8 cellular contexts compared by ENCODE assay signal in genomic region chr13:35953537-35954206, GRCh38.
DNase-seq lines count a peak whose midpoint lies in the region; ATAC-seq, FAIRE-seq and TF ChIP-seq lines count a peak whose summit lies in the region.

No MANE protein-coding gene starts in this region.

- no peaks in the 10 kb centered on the region for H3K27me3 ChIP-seq in BLaER1 treated with 17β-estradiol and CSF1 and Interleukin-3, amounts not matched to agents 10 nM and 100 nM
- no peaks in the 10 kb centered on the region for H3K27me3 ChIP-seq in keratinocyte (ENCODE audit: control insufficient read depth, extremely low read depth, insufficient read depth, low read length)

- TF ChIP-seq CTCF in keratinocyte (optimal IDR thresholded peaks at IDR 0.05 in 1 of 3, IDR thresholded peaks at IDR 0.05 in 1 of 3, conservative IDR thresholded peaks at IDR 0.05 in 1 of 3; ENCODE audit: extremely low read depth in 1 of 3, insufficient read depth in 2 of 3, low read length in 3 of 3): peak; percentile 29 to 50 (median 48)

- H2AFZ ChIP-seq in keratinocyte (ENCODE audit: control insufficient read depth, low read length): no peak overlapping the region

- no peaks in the 10 kb centered on the region for H3K36me3 ChIP-seq in BLaER1 treated with 17β-estradiol and CSF1 and Interleukin-3, amounts not matched to agents 10 nM and 100 nM
- H3K36me3 ChIP-seq in keratinocyte (ENCODE audit: control insufficient read depth in 2 of 2, extremely low read depth in 1 of 2, insufficient read depth in 2 of 2, low read length in 2 of 2): no peaks in the 10 kb centered on the region

- FAIRE-seq in keratinocyte (lab: Jason Lieb, UNC): no peak

- no peak overlapping the region for H3K27ac ChIP-seq in BLaER1 treated with 17β-estradiol and CSF1 and Interleukin-3, amounts not matched to agents 10 nM and 100 nM
- H3K27ac ChIP-seq in caudate nucleus (ENCODE audit: low read depth, low read length) (peak overlapping the region; percentile 81), keratinocyte (ENCODE audit: control insufficient read depth, insufficient read depth, low read length) (no peak overlapping the region), substantia nigra (ENCODE audit: low read depth, low read length, poor library complexity, severe bottlenecking) (peak overlapping the region; percentile 46)

- no peaks in the 10 kb centered on the region for H3K9me1 ChIP-seq in keratinocyte (ENCODE audit: control insufficient read depth, extremely low read depth, insufficient read depth, low read length)

- no peaks in the 10 kb centered on the region for H3K9me3 ChIP-seq in BLaER1 treated with 17β-estradiol and CSF1 and Interleukin-3, amounts not matched to agents 10 nM and 100 nM (replicated peaks in 1 of 11)
- peaks cover 3% of the 10 kb centered on the region for H3K9me3 ChIP-seq in keratinocyte (ENCODE audit: control insufficient read depth, low read depth, low read length)

- dilution Hi-C loops in keratinocyte (cut with MboI; ENCODE audit: extremely low pct_ligation_motif_present, low sequenced_read_pairs): no loop called here

- H3K4me3 ChIP-seq in BLaER1 treated with 17β-estradiol and CSF1 and Interleukin-3, amounts not matched to agents 10 nM and 100 nM: peak overlapping the region in 1 of 10 experiments; percentile 14; a peak in 1 of 20 replicates
- no peak overlapping the region for H3K4me3 ChIP-seq in keratinocyte (ENCODE audit: control insufficient read depth in 2 of 3, extremely low read depth in 1 of 3, insufficient read depth in 2 of 3, low read depth in 1 of 3, low read length in 3 of 3)

- H3K4me1 ChIP-seq in BLaER1 treated with 17β-estradiol and CSF1 and Interleukin-3, amounts not matched to agents 10 nM and 100 nM: peaks cover 0 to 9% (median 5%) of the 10 kb centered on the region in 10 experiments; a peak in 8 of 20 replicates
- H3K4me1 ChIP-seq in keratinocyte (ENCODE audit: control insufficient read depth, extremely low read depth, insufficient read depth, low read length): no peaks in the 10 kb centered on the region

- no peak overlapping the region for H3K9ac ChIP-seq in BLaER1 treated with 17β-estradiol and CSF1 and Interleukin-3, amounts not matched to agents 10 nM and 100 nM
- H3K9ac ChIP-seq in keratinocyte (ENCODE audit: control insufficient read depth, extremely low read depth, insufficient read depth, low read length): no peak overlapping the region

- ATAC-seq in HG02759 (IDR thresholded peaks at IDR 0.05; ENCODE audit: unreplicated experiment): peak; percentile 82
- ATAC-seq in HG03280 (IDR thresholded peaks at IDR 0.05; ENCODE audit: unreplicated experiment): no peak

- H3K4me2 ChIP-seq in BLaER1 treated with 17β-estradiol and CSF1 and Interleukin-3, amounts not matched to agents 10 nM and 100 nM: peak overlapping the region; percentile 14 to 64 (median 51); a peak in 21 of 22 replicates
- H3K4me2 ChIP-seq in keratinocyte (ENCODE audit: control insufficient read depth, extremely low read depth, insufficient read depth, low read depth, low read length): no peak overlapping the region

- no peaks in the 10 kb centered on the region for H3K79me2 ChIP-seq in keratinocyte (ENCODE audit: control insufficient read depth, insufficient read depth, low read length)

- no peaks in the 10 kb centered on the region for H4K20me1 ChIP-seq in BLaER1 treated with 17β-estradiol and CSF1 and Interleukin-3, amounts not matched to agents 10 nM and 100 nM
- no peaks in the 10 kb centered on the region for H4K20me1 ChIP-seq in keratinocyte (ENCODE audit: control insufficient read depth, extremely low read depth, insufficient read depth, low read length)

- DNase-seq in NCI-H510A treated with DMSO at 0.1 percent for 48 hours (lab: John Stamatoyannopoulos, UW) (peak; percentile 93), caudate nucleus (lab: John Stamatoyannopoulos, UW) (peak in 60 of 61 donors; percentile 15 to 98 (median 69)), keratinocyte (ENCODE audit: low read depth, low spot score) (no peak), substantia nigra (lab: John Stamatoyannopoulos, UW) (peak in 47 of 49 donors; percentile 5 to 89 (median 72)), cortex of kidney (lab: John Stamatoyannopoulos, UW) (no peak)

Comparison
In these comparisons a context has a peak if more than half of its experiments do, and no peak if none do; other contexts are left out.
1. H3K27ac ChIP-seq: peak in caudate nucleus (single experiment) and substantia nigra (single experiment); none in BLaER1 treated with 17β-estradiol and CSF1 and Interleukin-3, amounts not matched to agents 10 nM and 100 nM (0 of 11) and keratinocyte (single experiment).
2. DNase-seq: peak in NCI-H510A treated with DMSO at 0.1 percent for 48 hours (single experiment), caudate nucleus (60 of 61) and substantia nigra (47 of 49); none in keratinocyte (single experiment) and cortex of kidney (single experiment).